Comparison of ENCODE assay signal across 1 cellular context in genomic region chr12:98503593-98504367, GRCh38.
TF ChIP-seq lines count a peak whose summit lies in the region.

No MANE protein-coding gene starts in this region.

TF ChIP-seq in HepG2, 621 proteins besides CTCF, POLR2A, EP300 and RAD21 (continued from another document and continues in another):
- TF ChIP-seq ZNF768 (CRISPR knock-in tag; IDR thresholded peaks at IDR 0.05): 0 out of 2 replicates have a peak, but pooled peaks have one; percentile 22
- TF ChIP-seq ZNF17 (CRISPR knock-in tag; IDR thresholded peaks at IDR 0.05): no peak
- TF ChIP-seq ZNF766 (CRISPR knock-in tag; IDR thresholded peaks at IDR 0.05; ENCODE audit: borderline replicate concordance): peak; percentile 58; the same call in 1 of the 2 replicates
- no peak for TF ChIP-seq RAD51 (IDR thresholded peaks at IDR 0.05; ENCODE audit: borderline replicate concordance)
- TF ChIP-seq FOXO1 (CRISPR knock-in tag; IDR thresholded peaks at IDR 0.05): no peak
- no peak; the same call in 1 of the 2 replicates for TF ChIP-seq JDP2 (CRISPR knock-in tag; IDR thresholded peaks at IDR 0.05; ENCODE audit: borderline replicate concordance)
- TF ChIP-seq MIER2 (CRISPR knock-in tag; IDR thresholded peaks at IDR 0.05): 0 out of 2 replicates have a peak, but pooled peaks have one; percentile 34
- TF ChIP-seq ETV5 (CRISPR knock-in tag; IDR thresholded peaks at IDR 0.05; ENCODE audit: borderline replicate concordance): peak; percentile 80
- TF ChIP-seq HCFC1 (IDR thresholded peaks at IDR 0.05; ENCODE audit: low read depth, low read length): 0 out of 2 replicates have a peak, but pooled peaks have one; percentile 18
- 0 out of 2 replicates have a peak, but pooled peaks have one; percentile 25 for TF ChIP-seq NFAT5 (CRISPR knock-in tag; IDR thresholded peaks at IDR 0.05)
- TF ChIP-seq IKZF5 (CRISPR knock-in tag; IDR thresholded peaks at IDR 0.05): peak; percentile 44
- TF ChIP-seq RBFOX2 (IDR thresholded peaks at IDR 0.05; ENCODE audit: low read depth, low read length): peak; percentile 67
- no peak for TF ChIP-seq ARHGAP35 (CRISPR knock-in tag; IDR thresholded peaks at IDR 0.05; ENCODE audit: borderline replicate concordance)
- peak; percentile 82; the same call in 1 of the 2 replicates for TF ChIP-seq ZNF607 (CRISPR knock-in tag; IDR thresholded peaks at IDR 0.05; ENCODE audit: borderline replicate concordance)
- no peak for TF ChIP-seq ZNF180 (CRISPR knock-in tag; IDR thresholded peaks at IDR 0.05; ENCODE audit: borderline replicate concordance, low read depth)
- 0 out of 2 replicates have a peak, but pooled peaks have one; percentile 57 for TF ChIP-seq ZNF230 (CRISPR knock-in tag; IDR thresholded peaks at IDR 0.05)
- no peak for TF ChIP-seq ZNF496 (CRISPR knock-in tag; IDR thresholded peaks at IDR 0.05; ENCODE audit: insufficient replicate concordance)
- TF ChIP-seq CBX1 (IDR thresholded peaks at IDR 0.05; ENCODE audit: low read depth): no peak
- no peak; the same call in 1 of the 2 replicates for TF ChIP-seq EHMT2 (IDR thresholded peaks at IDR 0.05; ENCODE audit: borderline replicate concordance, low read depth, low read length)
- 0 out of 2 replicates have a peak, but pooled peaks have one; percentile 45 for TF ChIP-seq IRF1 (CRISPR knock-in tag; IDR thresholded peaks at IDR 0.05; ENCODE audit: low read depth)
- no peak for TF ChIP-seq ZNF557 (CRISPR knock-in tag; IDR thresholded peaks at IDR 0.05)
- TF ChIP-seq ZNF800 (CRISPR knock-in tag; IDR thresholded peaks at IDR 0.05): no peak; the same call in 1 of the 2 replicates
- TF ChIP-seq ZNF468 (CRISPR knock-in tag; IDR thresholded peaks at IDR 0.05): no peak
- TF ChIP-seq ZBTB7A (CRISPR knock-in tag; IDR thresholded peaks at IDR 0.05): no peak
- TF ChIP-seq MIER3 (CRISPR knock-in tag; IDR thresholded peaks at IDR 0.05; ENCODE audit: borderline replicate concordance): peak; percentile 76
- no peak for TF ChIP-seq AGO2 (optimal IDR thresholded peaks at IDR 0.05; ENCODE audit: low read depth, low read length)
- no peak for TF ChIP-seq BATF2 (CRISPR knock-in tag; IDR thresholded peaks at IDR 0.05)
- TF ChIP-seq TRIM24 (CRISPR knock-in tag; IDR thresholded peaks at IDR 0.05): no peak
- no peak; the same call in 1 of the 2 replicates for TF ChIP-seq MIXL1 (CRISPR knock-in tag; IDR thresholded peaks at IDR 0.05)
- TF ChIP-seq ZNF574 (CRISPR knock-in tag; IDR thresholded peaks at IDR 0.05): peak; percentile 74
- TF ChIP-seq ZNF326 (CRISPR knock-in tag; IDR thresholded peaks at IDR 0.05; ENCODE audit: borderline replicate concordance): no peak
- no peak for TF ChIP-seq MEF2D (CRISPR knock-in tag; IDR thresholded peaks at IDR 0.05)
- peak; percentile 24; the same call in 1 of the 2 replicates for TF ChIP-seq TARDBP (CRISPR knock-in tag; IDR thresholded peaks at IDR 0.05)
- TF ChIP-seq ZNF280B (CRISPR knock-in tag; IDR thresholded peaks at IDR 0.05; ENCODE audit: borderline replicate concordance): no peak; the same call in 1 of the 2 replicates
- TF ChIP-seq IRF9 (CRISPR knock-in tag; IDR thresholded peaks at IDR 0.05; ENCODE audit: borderline replicate concordance): peak; percentile 42; the same call in 1 of the 2 replicates
- TF ChIP-seq GZF1 (CRISPR knock-in tag; IDR thresholded peaks at IDR 0.05): no peak
- TF ChIP-seq ZNF616 (CRISPR knock-in tag; IDR thresholded peaks at IDR 0.05; ENCODE audit: low read depth): no peak
- no peak for TF ChIP-seq MTERF4 (CRISPR knock-in tag; IDR thresholded peaks at IDR 0.05)
- no peak for TF ChIP-seq ZNF333 (CRISPR knock-in tag; IDR thresholded peaks at IDR 0.05; ENCODE audit: borderline replicate concordance)
- peak; percentile 37 for TF ChIP-seq TEAD3 (CRISPR knock-in tag; optimal IDR thresholded peaks at IDR 0.05; ENCODE audit: borderline replicate concordance)
- TF ChIP-seq ZNF282 (IDR thresholded peaks at IDR 0.05; ENCODE audit: partially characterized antibody): no peak
- TF ChIP-seq SUZ12 (IDR thresholded peaks at IDR 0.05; ENCODE audit: low read depth, low read length): no peak
- no peak for TF ChIP-seq LRRFIP1 (CRISPR knock-in tag; conservative IDR thresholded peaks at IDR 0.05)
- 0 out of 2 replicates have a peak, but pooled peaks have one; percentile 37 for TF ChIP-seq ZSCAN29 (CRISPR knock-in tag; conservative IDR thresholded peaks at IDR 0.05)
- TF ChIP-seq FLYWCH1 (CRISPR knock-in tag; IDR thresholded peaks at IDR 0.05): peak; percentile 56; the same call in 1 of the 2 replicates
